ENCODE assay signal across 9 cellular contexts in genomic region chr10:79072994-79073654, GRCh38. TPM values are rescaled to one million over a fixed set of nuclear protein-coding genes. Genes with fewer than 3 reads are reported as not detected.
DNase-seq lines count a peak whose midpoint lies in the region; ATAC-seq, FAIRE-seq and TF ChIP-seq lines count a peak whose summit lies in the region.
"Had no signal": no experiment of that assay in that cellular context is flagged by ENCODE, and none has a peak within 500 bp of the region (broad histone marks: within the 10 kb centered on the region; RNA-seq: fewer than 3 reads in every experiment).

No MANE protein-coding gene starts in this region.

- no TSS peak for BruUV-seq in K562 (replicated peaks; lab: Mats Ljungman, UMichigan)
- no TSS peak for BruUV-seq in HepG2 (replicated peaks; lab: Mats Ljungman, UMichigan)

- TF ChIP-seq POLR2A in K562 (conservative IDR thresholded peaks at IDR 0.05) (no peak), HepG2 (IDR thresholded peaks at IDR 0.05; ENCODE audit: insufficient read depth in 1 of 2, low read depth in 2 of 2, low read length in 2 of 2) (no peak)

- no peak for FAIRE-seq in K562 (lab: Jason Lieb, UNC)
- FAIRE-seq in HepG2 (lab: Jason Lieb, UNC) = no peak

- no peak overlapping the region for H3K4me2 ChIP-seq in K562 (ENCODE audit: insufficient read depth, low read length)
- peak overlapping the region; percentile 95 for H3K4me2 ChIP-seq in HepG2 (ENCODE audit: low read depth, low read length)

- H2AFZ ChIP-seq in K562 (ENCODE audit: low read depth, low read length) (no peak overlapping the region), HepG2 (ENCODE audit: low read length) (no peak overlapping the region)

- H3K36me3 ChIP-seq in K562 (ENCODE audit: control insufficient read depth, insufficient read depth, low read length) (no peaks in the 10 kb centered on the region), HepG2 (replicated peaks in 1 of 2; ENCODE audit: control insufficient read depth in 1 of 2, insufficient read depth in 2 of 2, low read length in 2 of 2) (no peaks in the 10 kb centered on the region; a peak in 1 of 5 replicates)

- TF ChIP-seq RAD21 in K562 (CRISPR knock-in tag; conservative IDR thresholded peaks at IDR 0.05 in 1 of 2, IDR thresholded peaks at IDR 0.05 in 1 of 2) = no peak
- TF ChIP-seq RAD21 in HepG2 (CRISPR knock-in tag; IDR thresholded peaks at IDR 0.05) = no peak

- peaks cover 15 to 47% of the 10 kb centered on the region in 2 experiments; a peak in 4 of 5 replicates for H3K4me1 ChIP-seq in K562 (replicated peaks in 1 of 2; ENCODE audit: control insufficient read depth in 2 of 2, insufficient read depth in 2 of 2, low read length in 2 of 2)
- peaks cover 68% of the 10 kb centered on the region for H3K4me1 ChIP-seq in HepG2 (ENCODE audit: insufficient read depth, low read length)

- in situ Hi-C loops in K562 (cut with MboI) = no loop called here
- in situ Hi-C loops in HepG2 (cut with HindIII; ENCODE audit: extremely low pct_ligation_motif_present, low pct_unique_long_range_greater_than_20kb) = no loop called here

- H3K4me3 ChIP-seq in GM12875 (ENCODE audit: low read depth, low read length) (no peak overlapping the region), K562 (no peak overlapping the region), HepG2 (replicated peaks in 1 of 3; ENCODE audit: insufficient read depth in 1 of 3, low read depth in 2 of 3, low read length in 3 of 3) (peak overlapping the region in 2 of 3 experiments; percentile 18 to 98; a peak in 4 of 6 replicates)
- H3K4me3 ChIP-seq: SK-N-MC had no signal

- H3K27me3 ChIP-seq in K562 (ENCODE audit: control insufficient read depth in 2 of 2, insufficient read depth in 2 of 2, low read length in 2 of 2) = no peaks in the 10 kb centered on the region
- H3K27me3 ChIP-seq in HepG2 (ENCODE audit: control insufficient read depth in 1 of 2, insufficient read depth in 2 of 2, low read length in 2 of 2) = no peaks in the 10 kb centered on the region; a peak in 1 of 5 replicates

- POLR2A ChIA-PET in K562 (lab: Yijun Ruan, JAX) (interaction anchor here (0.5 kb wide), 1 partner anchor 655 kb away, joined by 3 read pairs; no protein-coding TSS in a partner anchor), HepG2 (lab: Yijun Ruan, JAX) (interaction anchor here (0.7 to 3.1 kb wide), 4 partner anchors 14 to 122 kb away, joined by 3 to 13 read pairs (median 4); no protein-coding TSS in a partner anchor)

- 94% methylated on average over 4 of the region's 4 CpGs for WGBS in K562 (ENCODE audit: insufficient coverage, low coverage, missing lambda C conversion rate)
- WGBS in HepG2 (ENCODE audit: low lambda C conversion rate) = 100% methylated on average over 3 of the region's 4 CpGs

- intact Hi-C loops in K562 (cut with micrococcal nuclease) (no loop called here), HepG2 (cut with micrococcal nuclease; ENCODE audit: unreplicated experiment) (loop anchor here (5.0 kb wide), 1 partner anchor 34 kb away; no protein-coding TSS in a partner anchor)

- TF ChIP-seq EP300 in K562 (IDR thresholded peaks at IDR 0.05; ENCODE audit: low read length) (no peak), HepG2 (IDR thresholded peaks at IDR 0.05; ENCODE audit: low read depth in 2 of 2, low read length in 2 of 2) (no peak), HepG2 (CRISPR knock-in tag; IDR thresholded peaks at IDR 0.05; ENCODE audit: borderline replicate concordance) (no peak)

- peaks cover 51% of the 10 kb centered on the region for H4K20me1 ChIP-seq in K562 (replicated peaks; ENCODE audit: control insufficient read depth, insufficient read depth, low read length)
- H4K20me1 ChIP-seq in HepG2 (ENCODE audit: insufficient read depth, low read length) = peaks cover 75% of the 10 kb centered on the region

- H3K27ac ChIP-seq in K562 (ENCODE audit: extremely low read depth, low read depth, low read length) = no peak overlapping the region
- H3K27ac ChIP-seq in HepG2 (ENCODE audit: extremely low read length, insufficient read depth, low read length) = peak overlapping the region; percentile 91
- peak overlapping the region; percentile 4 for H3K27ac ChIP-seq in substantia nigra (ENCODE audit: low read depth, low read length, poor library complexity, severe bottlenecking)
- H3K27ac ChIP-seq: SK-N-MC had no signal

- H3K9ac ChIP-seq in K562 (ENCODE audit: insufficient read depth in 1 of 2, low read depth in 2 of 2, low read length in 2 of 2) (no peak overlapping the region), HepG2 (ENCODE audit: insufficient read depth, low read depth, low read length) (peak overlapping the region; percentile 41)

- TF ChIP-seq CTCF in GM12875 (IDR thresholded peaks at IDR 0.05; ENCODE audit: borderline replicate concordance, insufficient read depth, low read depth, low read length) (0 out of 2 replicates have a peak, but pooled peaks have one; percentile 6), K562 (IDR thresholded peaks at IDR 0.05 in 2 of 3, conservative IDR thresholded peaks at IDR 0.05 in 1 of 3; ENCODE audit: insufficient read depth in 2 of 3, low read depth in 1 of 3, low read length in 3 of 3) (peak in 1 of 3 experiments; percentile 7; a peak in 1 of 6 replicates), HepG2 (CRISPR knock-in tag; IDR thresholded peaks at IDR 0.05) (0 out of 2 replicates have a peak, but pooled peaks have one; percentile 10)

- DNase-seq in K562 (ENCODE audit: extremely low read depth in 1 of 4, low spot score in 3 of 4) (no peak), HepG2 (ENCODE audit: low spot score) (no peak), substantia nigra (lab: John Stamatoyannopoulos, UW) (no peak), AG08395 (ENCODE audit: low spot score) (no peak)
- DNase-seq: NCI-H1930 had no signal

- CTCF ChIA-PET in K562 (lab: Yijun Ruan, JAX; ENCODE audit: low intra/inter-chr PET ratio) = no interaction called here
- CTCF ChIA-PET in HepG2 (lab: Yijun Ruan, JAX; ENCODE audit: low intra/inter-chr PET ratio, low total read pairs) = no interaction called here

- H3K9me1 ChIP-seq in K562 (ENCODE audit: control insufficient read depth, insufficient read depth, low read length) = peaks cover 5% of the 10 kb centered on the region

- H3K79me2 ChIP-seq in K562 (ENCODE audit: control insufficient read depth, insufficient read depth, low read length) (peaks cover 89% of the 10 kb centered on the region), HepG2 (ENCODE audit: insufficient read depth, low read length) (peaks cover 86% of the 10 kb centered on the region)

- no peaks in the 10 kb centered on the region for H3K9me3 ChIP-seq in K562 (replicated peaks; ENCODE audit: control insufficient read depth, insufficient read depth, low read depth, low read length)
- no peaks in the 10 kb centered on the region for H3K9me3 ChIP-seq in HepG2 (ENCODE audit: low read length)

- ATAC-seq in K562 (no peak), HepG2 (no peak), GM19324 (IDR thresholded peaks at IDR 0.05; ENCODE audit: low FRiP score, unreplicated experiment) (no peak), HG02981 (IDR thresholded peaks at IDR 0.05; ENCODE audit: unreplicated experiment) (no peak)

TF ChIP-seq in K562, 482 proteins besides CTCF, POLR2A, EP300 and RAD21 (continues in another document):
- peak; percentile 88 for TF ChIP-seq BCOR (IDR thresholded peaks at IDR 0.05)
- TF ChIP-seq XRCC5 (IDR thresholded peaks at IDR 0.05; ENCODE audit: low read depth, low read length) = no peak

TF ChIP-seq in HepG2, 621 proteins besides CTCF, POLR2A, EP300 and RAD21 (continues in another document):
- TF ChIP-seq HOXA5 (CRISPR knock-in tag; IDR thresholded peaks at IDR 0.05) = no peak

RNA-seq across cellular contexts. Expression of gene ZMIZ1, which starts 4.4 kb away (rescaled TPM):
- 31.4 and 71.8 TPM in 2 replicates for total RNA-seq in K562 (2011; cell fraction: chromatin; rRNA removed; ENCODE audit: low replicate concordance)
- 28.6 and 32.2 TPM in 2 replicates for total RNA-seq in K562 (2011; cell fraction: nucleolus; rRNA removed)
- total RNA-seq in K562 (2011; cell fraction: nucleoplasm; rRNA removed) = 31.8 and 38.1 TPM in 2 replicates
- total RNA-seq in K562 (2014; rRNA removed) (7.0 and 7.7 TPM in 2 replicates), K562 (2014; rRNA removed; fragmentation: Illumina TruSeq; extraction: Trizol) (2.6 and 2.8 TPM in 2 replicates), K562 (2015; rRNA removed; fragmentation: Illumina TruSeq; extraction: Trizol) (4.3 and 5.0 TPM in 2 replicates), K562 (2021) (30.3 and 37.3 TPM in 2 replicates), HepG2 (2016; rRNA removed; fragmentation: Illumina TruSeq; extraction: Trizol) (5.3 and 11.0 TPM in 2 replicates)
- polyA plus RNA-seq in K562 (2011; rRNA removed) (3.6 and 6.2 TPM in 2 replicates), K562 (2014; fragmentation: Illumina TruSeq; extraction: Trizol) (22.9 and 25.1 TPM in 2 replicates), K562 (2014; fragmentation: Nextera tagmentation; extraction: Ambion mirVana) (1 to 10 TPM; 1.0 to 1.9 TPM), K562 (2014; rRNA removed) (11.0 and 11.7 TPM in 2 replicates), HepG2 (2011; rRNA removed) (8.8 and 10.2 TPM in 2 replicates)
- 5.2 and 5.4 TPM in 2 replicates for polyA plus RNA-seq in K562 (2011; cell fraction: cytosol; rRNA removed)
- 18.9 and 30.6 TPM in 2 replicates for polyA plus RNA-seq in K562 (2011; cell fraction: nucleus; rRNA removed)
- 23.3 and 39.2 TPM in 2 replicates for polyA plus RNA-seq in K562 (2012)
- polyA minus RNA-seq in K562 (2011; rRNA and poly(A)+ RNA removed) = 5.8 and 6.7 TPM in 2 replicates
- 14.9 and 22.3 TPM in 2 replicates for polyA minus RNA-seq in K562 (2011; cell fraction: cytosol; rRNA and poly(A)+ RNA removed)
- 17.6 and 22.4 TPM in 2 replicates for polyA minus RNA-seq in K562 (2011; cell fraction: nucleus; rRNA and poly(A)+ RNA removed)
- 2.3 and 2.6 TPM in 2 replicates for total RNA-seq in HepG2 (2016; cell fraction: cytosol; rRNA removed; fragmentation: Illumina TruSeq; extraction: Trizol; ENCODE audit: low read depth)
- total RNA-seq in HepG2 (2016; cell fraction: insoluble cytoplasmic fraction; rRNA removed; fragmentation: Illumina TruSeq; extraction: Trizol) = 5.2 and 10.5 TPM in 2 replicates
- 7.0 and 7.7 TPM in 2 replicates for total RNA-seq in HepG2 (2016; cell fraction: membrane; rRNA removed; fragmentation: Illumina TruSeq; extraction: Trizol)
- total RNA-seq in HepG2 (2016; cell fraction: nucleus; rRNA removed; fragmentation: Illumina TruSeq; extraction: Trizol) = 9.9 and 13.1 TPM in 2 replicates
- 7.4 TPM in 2 replicates for polyA plus RNA-seq in HepG2 (2011; cell fraction: cytosol; rRNA removed)
- polyA plus RNA-seq in HepG2 (2011; cell fraction: nucleus; rRNA removed) = 42.1 and 46.0 TPM in 2 replicates
- polyA plus RNA-seq in HepG2 (2012) = 22.4 and 32.5 TPM in 2 replicates
- 0.69 and 1.1 TPM in 2 replicates for polyA plus RNA-seq in HepG2 (2016; cell fraction: cytosol; fragmentation: Illumina TruSeq; extraction: Trizol; ENCODE audit: low read depth)
- 16.0 and 20.6 TPM in 2 replicates for polyA plus RNA-seq in HepG2 (2016; cell fraction: insoluble cytoplasmic fraction; fragmentation: Illumina TruSeq; extraction: Trizol; ENCODE audit: low read depth)
- polyA plus RNA-seq in HepG2 (2016; cell fraction: membrane; fragmentation: Illumina TruSeq; extraction: Trizol; ENCODE audit: low read depth) = 2.4 and 3.8 TPM in 2 replicates
- polyA plus RNA-seq in HepG2 (2016; cell fraction: nucleus; fragmentation: Illumina TruSeq; extraction: Trizol; ENCODE audit: insufficient read depth, low read depth) = 25.8 and 26.9 TPM in 2 replicates
- 7.8 and 28.6 TPM in 2 replicates for polyA minus RNA-seq in HepG2 (2011; rRNA and poly(A)+ RNA removed; ENCODE audit: low replicate concordance)
- polyA minus RNA-seq in HepG2 (2011; cell fraction: cytosol; rRNA and poly(A)+ RNA removed) = 19.5 and 20.1 TPM in 2 replicates
- polyA minus RNA-seq in HepG2 (2011; cell fraction: nucleus; rRNA and poly(A)+ RNA removed) = 27.4 and 29.2 TPM in 2 replicates

Comparison
In these comparisons a context has a peak if more than half of its experiments do, and no peak if none do; other contexts are left out.
1. H3K4me3 ChIP-seq: peak in HepG2 (2 of 3); none in GM12875 (single experiment) and K562 (single experiment).